Comparison of ENCODE assay signal across 18 cellular contexts in the genomic region with DNA sequence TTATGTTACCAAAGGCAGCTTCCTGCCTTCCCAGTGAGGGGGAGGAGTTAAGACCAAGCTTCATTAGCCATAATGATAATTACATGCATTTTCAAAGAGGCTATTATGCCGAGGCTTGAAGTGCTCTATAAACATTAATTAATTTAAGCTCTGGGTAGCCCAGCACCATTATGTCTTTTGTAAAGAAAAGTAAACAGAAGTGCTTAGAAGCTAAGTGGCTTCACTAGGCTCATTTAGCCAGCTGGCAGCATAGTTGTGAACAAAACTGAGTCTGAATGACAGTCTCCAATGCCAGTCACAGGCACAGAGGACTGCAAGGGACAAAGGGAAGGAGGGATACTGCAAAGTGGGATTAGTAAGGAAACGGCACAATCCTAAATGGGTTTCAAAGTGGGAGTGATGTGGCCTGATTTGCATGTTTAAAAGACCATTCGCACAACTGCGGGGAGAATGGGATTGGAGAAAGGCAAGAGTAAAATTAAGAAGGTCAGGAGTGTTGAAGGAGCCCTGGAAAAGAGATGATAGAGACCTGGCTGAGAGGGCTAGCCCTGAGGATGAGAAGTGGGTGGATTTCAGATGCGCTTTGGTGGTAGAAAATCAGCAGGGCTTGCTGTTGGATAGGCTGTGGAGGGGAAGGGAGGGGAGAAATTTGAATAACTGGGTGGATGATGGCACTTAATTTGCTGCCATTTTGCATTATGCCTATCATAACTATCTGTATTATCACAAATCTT. TPM values are rescaled to one million over a fixed set of nuclear protein-coding genes. Genes with fewer than 3 reads are reported as not detected.
DNase-seq lines count a peak whose midpoint lies in the region; ATAC-seq and TF ChIP-seq lines count a peak whose summit lies in the region.
"Had no signal": no experiment of that assay in that cellular context is flagged by ENCODE, and none has a peak within 500 bp of the region (broad histone marks: within the 10 kb centered on the region; RNA-seq: fewer than 3 reads in every experiment).

No MANE protein-coding gene starts in this region.

- peak overlapping the region; percentile 67 for H3K27ac Mint-ChIP-seq in glutamatergic neuron (ENCODE audit: unreplicated experiment)
- H3K27ac Mint-ChIP-seq in activated CD8-positive, alpha-beta T cell treated with anti-CD3 and anti-CD28 coated beads for 36 hours: no peak overlapping the region
- H3K27ac Mint-ChIP-seq: activated CD8-positive, alpha-beta memory T cell treated with anti-CD3 and anti-CD28 coated beads, Interleukin-2, amount 10 ng/mL, durations not matched to agents 7 days and 5 days had no signal

- no peaks in the 10 kb centered on the region for H3K36me3 Mint-ChIP-seq in glutamatergic neuron (ENCODE audit: unreplicated experiment)
- H3K36me3 Mint-ChIP-seq in activated CD8-positive, alpha-beta T cell treated with anti-CD3 and anti-CD28 coated beads for 36 hours (ENCODE audit: low read depth): no peaks in the 10 kb centered on the region
- H3K36me3 Mint-ChIP-seq: activated CD8-positive, alpha-beta memory T cell treated with anti-CD3 and anti-CD28 coated beads, Interleukin-2, amount 10 ng/mL, durations not matched to agents 7 days and 5 days had no signal

- H3K4me1 ChIP-seq in right atrium auricular region: no peaks in the 10 kb centered on the region
- H3K4me1 ChIP-seq: colonic mucosa had no signal

- no peak for TF ChIP-seq CTCF in glutamatergic neuron (IDR thresholded peaks at IDR 0.05; ENCODE audit: partially characterized antibody, unreplicated experiment)
- no peak for TF ChIP-seq CTCF in activated CD8-positive, alpha-beta T cell treated with anti-CD3 and anti-CD28 coated beads for 36 hours (IDR thresholded peaks at IDR 0.05)
- TF ChIP-seq CTCF in right atrium auricular region (IDR thresholded peaks at IDR 0.05): no peak

- H3K36me3 ChIP-seq in right atrium auricular region: no peaks in the 10 kb centered on the region
- H3K36me3 ChIP-seq: colonic mucosa had no signal

- no peaks in the 10 kb centered on the region for H3K27me3 Mint-ChIP-seq in glutamatergic neuron (ENCODE audit: unreplicated experiment)
- H3K27me3 Mint-ChIP-seq in activated CD8-positive, alpha-beta T cell treated with anti-CD3 and anti-CD28 coated beads for 36 hours: peaks cover 3% of the 10 kb centered on the region

- POLR2A ChIA-PET in activated CD8-positive, alpha-beta T cell treated with anti-CD3 and anti-CD28 coated beads for 36 hours (lab: Charles Lee): no interaction called here

- no peak overlapping the region for H3K27ac ChIP-seq in right atrium auricular region
- H3K27ac ChIP-seq: colonic mucosa had no signal

- H3K27me3 ChIP-seq in right atrium auricular region: no peaks in the 10 kb centered on the region
- H3K27me3 ChIP-seq: colonic mucosa had no signal

- H3K9me3 Mint-ChIP-seq in glutamatergic neuron (ENCODE audit: unreplicated experiment): no peaks in the 10 kb centered on the region
- no peaks in the 10 kb centered on the region for H3K9me3 Mint-ChIP-seq in activated CD8-positive, alpha-beta T cell treated with anti-CD3 and anti-CD28 coated beads for 36 hours

- intact Hi-C loops in activated CD8-positive, alpha-beta T cell treated with anti-CD3 and anti-CD28 coated beads for 36 hours (cut with micrococcal nuclease): no loop called here

- no peak overlapping the region for H3K4me3 Mint-ChIP-seq in glutamatergic neuron (ENCODE audit: unreplicated experiment)
- H3K4me3 Mint-ChIP-seq in activated CD8-positive, alpha-beta T cell treated with anti-CD3 and anti-CD28 coated beads for 36 hours: no peak overlapping the region
- H3K4me3 Mint-ChIP-seq: activated CD8-positive, alpha-beta memory T cell treated with anti-CD3 and anti-CD28 coated beads, Interleukin-2, amount 10 ng/mL, durations not matched to agents 7 days and 5 days had no signal

- no peaks in the 10 kb centered on the region for H3K9me3 ChIP-seq in right atrium auricular region
- H3K9me3 ChIP-seq: colonic mucosa had no signal

- CTCF ChIA-PET in activated CD8-positive, alpha-beta T cell treated with anti-CD3 and anti-CD28 coated beads for 36 hours (lab: Charles Lee): interaction anchor here (0.6 to 1.2 kb wide), 2 partner anchors 20 to 586 kb away, joined by 3 read pairs; a partner anchor contains a TSS

- DNase-seq in DMS79 (lab: John Stamatoyannopoulos, UW): peak; percentile 90
- peak; percentile 93 for DNase-seq in NCI-H146 (lab: John Stamatoyannopoulos, UW)
- peak; percentile 97 to 99 for DNase-seq in NCI-H524 (lab: John Stamatoyannopoulos, UW)
- DNase-seq in glutamatergic neuron: no peak
- no peak for DNase-seq in activated CD8-positive, alpha-beta T cell treated with anti-CD3 and anti-CD28 coated beads for 36 hours
- no peak for DNase-seq in right atrium auricular region (ENCODE audit: low spot score)
- DNase-seq in AG20443 (ENCODE audit: low spot score): no peak
- no peak for DNase-seq in GM19238 (ENCODE audit: insufficient read length, low spot score)
- DNase-seq: activated CD8-positive, alpha-beta memory T cell treated with anti-CD3 and anti-CD28 coated beads, Interleukin-2, amount 10 ng/mL, durations not matched to agents 7 days and 5 days; activated naive CD4-positive, alpha-beta T cell; colonic mucosa; islet precursor cell; Right ventricle myocardium superior; stimulated activated CD4-positive, alpha-beta T cell treated with anti-CD3 and anti-CD28 coated beads, Interleukin-2, amount 100 ng/mL, for 24 hours; substantia nigra; T-helper 2 cell had no signal

- peaks cover 6% of the 10 kb centered on the region for H3K4me1 Mint-ChIP-seq in glutamatergic neuron (ENCODE audit: low read depth, unreplicated experiment)
- H3K4me1 Mint-ChIP-seq in activated CD8-positive, alpha-beta T cell treated with anti-CD3 and anti-CD28 coated beads for 36 hours (ENCODE audit: low read depth): no peaks in the 10 kb centered on the region
- H3K4me1 Mint-ChIP-seq: activated CD8-positive, alpha-beta memory T cell treated with anti-CD3 and anti-CD28 coated beads, Interleukin-2, amount 10 ng/mL, durations not matched to agents 7 days and 5 days had no signal

- ATAC-seq in activated CD8-positive, alpha-beta T cell treated with anti-CD3 and anti-CD28 coated beads for 36 hours: no peak
- ATAC-seq: activated CD4-positive, CD25-positive, alpha-beta regulatory T cell treated with anti-CD3 and anti-CD28 coated beads, Interleukin-2, amount 50 U/mL, for 24 hours; activated CD8-positive, alpha-beta memory T cell treated with anti-CD3 and anti-CD28 coated beads, Interleukin-2, amount 10 ng/mL, durations not matched to agents 7 days and 5 days; sciatic nerve had no signal

- no peak overlapping the region for H3K4me3 ChIP-seq in right atrium auricular region
- H3K4me3 ChIP-seq: colonic mucosa had no signal

RNA-seq across cellular contexts. Expression of a gene that starts 20.1 kb away (rescaled TPM):
- 0.32 TPM for total RNA-seq in glutamatergic neuron (ENCODE audit: unreplicated experiment)
- total RNA-seq in activated CD8-positive, alpha-beta T cell treated with anti-CD3 and anti-CD28 coated beads for 36 hours: 1 to 10 TPM in 1 of 2 experiments, under 1 TPM in 1; 0.77 to 1.4 TPM
- total RNA-seq in right atrium auricular region: 1 to 10 TPM in 1 of 2 donors, under 1 TPM in 1; 0.59 to 1.3 TPM

Comparison
In these comparisons a context has a peak if more than half of its experiments do, and no peak if none do; other contexts are left out.
1. DNase-seq: peak in DMS79 (single experiment), NCI-H146 (single experiment) and NCI-H524 (2 of 2); none in glutamatergic neuron (single experiment), activated CD8-positive, alpha-beta T cell treated with anti-CD3 and anti-CD28 coated beads for 36 hours (single experiment), right atrium auricular region (single experiment), AG20443 (single experiment) and GM19238 (single experiment).